ENCODE assay signal across 13 cellular contexts in the genomic region with DNA sequence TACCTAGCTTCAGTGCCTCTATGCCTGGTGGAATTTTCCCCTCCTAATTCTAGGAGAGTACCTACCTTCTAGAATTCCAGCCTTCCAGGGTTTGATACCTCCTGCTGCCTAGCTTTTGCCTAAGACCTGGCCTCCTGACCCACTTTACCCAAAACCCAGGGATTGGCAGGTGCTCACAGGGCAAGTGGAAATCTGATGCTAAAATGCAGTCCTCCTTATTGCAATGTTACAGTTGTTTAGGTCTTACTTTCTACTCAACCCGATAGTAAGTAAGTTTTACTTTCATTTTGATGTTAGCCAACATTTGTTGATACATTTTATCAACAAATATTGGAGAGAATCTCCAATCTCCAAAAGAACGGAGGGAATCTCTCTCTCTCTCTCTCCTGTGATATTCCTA.
DNase-seq lines count a peak whose midpoint lies in the region; ATAC-seq, FAIRE-seq and TF ChIP-seq lines count a peak whose summit lies in the region.
"Had no signal": no experiment of that assay in that cellular context is flagged by ENCODE, and none has a peak within 500 bp of the region (broad histone marks: within the 10 kb centered on the region; RNA-seq: fewer than 3 reads in every experiment).

No MANE protein-coding gene starts in this region.

- peak overlapping the region; percentile 9 for H3K9ac ChIP-seq in Loucy (ENCODE audit: low read depth, low read length, poor library complexity, severe bottlenecking)
- no peak overlapping the region for H3K9ac ChIP-seq in endocrine pancreas (ENCODE audit: control insufficient read depth, insufficient read depth, low read length)

- FAIRE-seq in GM12892 (lab: Jason Lieb, UNC): no peak

- TF ChIP-seq POLR2A in GM12892 (IDR thresholded peaks at IDR 0.05; ENCODE audit: low read depth, low read length): no peak

- CTCF ChIA-PET in GM10248 (lab: Yijun Ruan, JAX): interaction anchor here (1.1 to 2.0 kb wide), 4 partner anchors 9 to 21 kb away, joined by 3 to 6 read pairs (median 4); no protein-coding TSS in a partner anchor

- H4K20me1 ChIP-seq in Loucy (ENCODE audit: insufficient read depth, low read length, poor library complexity, severe bottlenecking): no peaks in the 10 kb centered on the region

- peak overlapping the region; percentile 64 for H3K4me2 ChIP-seq in Loucy (ENCODE audit: low read depth, low read length, poor library complexity, severe bottlenecking)

- POLR2A ChIA-PET in GM10248 (lab: Yijun Ruan, JAX): no interaction called here

- H3K27me3 ChIP-seq in ACC112 (ENCODE audit: insufficient read depth, low read length): peaks cover 6% of the 10 kb centered on the region; the same call in 1 of the 2 replicates
- H3K27me3 ChIP-seq in Loucy (ENCODE audit: insufficient read depth, low read length, poor library complexity, severe bottlenecking): no peaks in the 10 kb centered on the region
- H3K27me3 ChIP-seq in endocrine pancreas (ENCODE audit: control insufficient read depth, insufficient read depth, low read length): no peaks in the 10 kb centered on the region
- H3K27me3 ChIP-seq: gastrocnemius medialis had no signal

- peak overlapping the region; percentile 64 for H2AFZ ChIP-seq in ACC112 (ENCODE audit: low read length, unreplicated experiment)
- peak overlapping the region; percentile 81 for H2AFZ ChIP-seq in Loucy (ENCODE audit: low read length)

- TF ChIP-seq CTCF in GM10248 (IDR thresholded peaks at IDR 0.05; ENCODE audit: control extremely low read depth, extremely low read depth, low read depth, missing control alignments) (no peak), Loucy (conservative IDR thresholded peaks at IDR 0.05; ENCODE audit: low read length) (no peak)

- H3K4me3 ChIP-seq in ACC112 (ENCODE audit: low read depth, low read length): peak overlapping the region; percentile 47
- H3K4me3 ChIP-seq in Loucy (ENCODE audit: low read length, poor library complexity, severe bottlenecking): peak overlapping the region; percentile 55
- H3K4me3 ChIP-seq in endocrine pancreas (ENCODE audit: control insufficient read depth, insufficient read depth, low read length): peak overlapping the region; percentile 48
- H3K4me3 ChIP-seq: gastrocnemius medialis had no signal

- H3K9me3 ChIP-seq in Loucy (ENCODE audit: insufficient read depth, low read depth, low read length) (no peaks in the 10 kb centered on the region), endocrine pancreas (ENCODE audit: control insufficient read depth, low read length) (no peaks in the 10 kb centered on the region)
- H3K9me3 ChIP-seq: gastrocnemius medialis had no signal

- H3K9me2 ChIP-seq in Loucy (replicated peaks; ENCODE audit: low read depth, low read length): no peaks in the 10 kb centered on the region

- ATAC-seq in left ventricle myocardium superior (no peak), HG02763 (IDR thresholded peaks at IDR 0.05; ENCODE audit: unreplicated experiment) (no peak)
- ATAC-seq: gastrocnemius medialis, WTC11 had no signal

- no peaks in the 10 kb centered on the region for H3F3A ChIP-seq in Loucy (ENCODE audit: low read depth)

- intact Hi-C loops in left ventricle myocardium superior (cut with micrococcal nuclease): no loop called here

- no peak overlapping the region for H3K27ac ChIP-seq in ACC112 (ENCODE audit: low read depth, low read length)
- H3K27ac ChIP-seq: gastrocnemius medialis had no signal

- H3K4me1 ChIP-seq in ACC112 (ENCODE audit: control insufficient read depth, insufficient read depth, low read length, unreplicated experiment) (no peaks in the 10 kb centered on the region), Loucy (ENCODE audit: insufficient read depth, low read length, poor library complexity, severe bottlenecking) (peaks cover 6% of the 10 kb centered on the region), endocrine pancreas (ENCODE audit: control insufficient read depth, insufficient read depth, low read length) (peaks cover 4% of the 10 kb centered on the region)
- H3K4me1 ChIP-seq: gastrocnemius medialis had no signal

- DNase-seq in GM10248 (ENCODE audit: extremely low spot score): peak; percentile 24
- DNase-seq in GM12892 (ENCODE audit: insufficient read length): no peak
- DNase-seq in left ventricle myocardium superior: no peak
- no peak for DNase-seq in NCI-H446 treated with DMSO at 0.1 percent for 48 hours (lab: John Stamatoyannopoulos, UW)
- DNase-seq: CD4-positive, alpha-beta T cell; gastrocnemius medialis; NCI-H524; Right ventricle myocardium superior had no signal

- H3K36me3 ChIP-seq in ACC112 (ENCODE audit: insufficient read depth, low read length) (no peaks in the 10 kb centered on the region), Loucy (ENCODE audit: insufficient read depth, low read length) (no peaks in the 10 kb centered on the region), endocrine pancreas (ENCODE audit: control insufficient read depth, insufficient read depth, low read length) (no peaks in the 10 kb centered on the region)
- H3K36me3 ChIP-seq: gastrocnemius medialis had no signal

- H3K79me2 ChIP-seq in ACC112 (ENCODE audit: control insufficient read depth, insufficient read depth, low read length, unreplicated experiment) (no peaks in the 10 kb centered on the region), Loucy (ENCODE audit: insufficient read depth, low read length) (no peaks in the 10 kb centered on the region)
